Comparison of ENCODE assay signal across 1 cellular context in the genomic region with DNA sequence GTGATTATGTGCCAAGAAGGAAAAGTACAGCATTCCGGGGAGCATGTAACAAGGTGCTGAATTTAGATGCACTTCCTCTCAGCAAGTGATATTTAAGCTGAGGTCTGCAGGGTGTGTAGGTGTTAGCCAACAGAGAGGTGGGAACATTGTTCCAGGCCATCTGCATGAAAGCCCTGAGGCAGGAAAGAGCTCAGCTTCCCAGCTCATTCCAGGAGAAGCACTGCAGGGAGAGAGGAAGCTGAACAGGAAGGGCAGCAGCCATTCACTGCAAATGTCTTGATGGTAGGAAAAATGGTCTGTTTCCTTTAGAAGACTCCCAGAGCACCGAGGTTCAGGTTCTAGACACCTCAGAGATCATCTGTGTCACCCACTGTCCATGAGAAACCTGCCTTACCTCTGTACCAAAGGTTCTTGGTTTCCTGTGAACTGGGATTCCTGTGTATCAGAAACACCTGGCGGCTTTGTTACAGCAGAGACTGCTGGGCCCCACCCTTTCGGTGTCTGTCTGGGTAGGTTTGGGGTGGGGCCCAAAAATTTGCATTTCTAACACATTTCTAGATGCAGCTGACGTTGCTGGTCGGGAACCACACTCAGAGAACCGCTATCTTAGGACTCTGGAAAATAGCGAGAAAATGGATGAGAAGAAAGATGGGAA.
TF ChIP-seq lines count a peak whose summit lies in the region.

No MANE protein-coding gene starts in this region.

TF ChIP-seq in GM23338, 12 proteins besides CTCF, POLR2A, EP300 and RAD21:
- TF ChIP-seq, protein P1, sequence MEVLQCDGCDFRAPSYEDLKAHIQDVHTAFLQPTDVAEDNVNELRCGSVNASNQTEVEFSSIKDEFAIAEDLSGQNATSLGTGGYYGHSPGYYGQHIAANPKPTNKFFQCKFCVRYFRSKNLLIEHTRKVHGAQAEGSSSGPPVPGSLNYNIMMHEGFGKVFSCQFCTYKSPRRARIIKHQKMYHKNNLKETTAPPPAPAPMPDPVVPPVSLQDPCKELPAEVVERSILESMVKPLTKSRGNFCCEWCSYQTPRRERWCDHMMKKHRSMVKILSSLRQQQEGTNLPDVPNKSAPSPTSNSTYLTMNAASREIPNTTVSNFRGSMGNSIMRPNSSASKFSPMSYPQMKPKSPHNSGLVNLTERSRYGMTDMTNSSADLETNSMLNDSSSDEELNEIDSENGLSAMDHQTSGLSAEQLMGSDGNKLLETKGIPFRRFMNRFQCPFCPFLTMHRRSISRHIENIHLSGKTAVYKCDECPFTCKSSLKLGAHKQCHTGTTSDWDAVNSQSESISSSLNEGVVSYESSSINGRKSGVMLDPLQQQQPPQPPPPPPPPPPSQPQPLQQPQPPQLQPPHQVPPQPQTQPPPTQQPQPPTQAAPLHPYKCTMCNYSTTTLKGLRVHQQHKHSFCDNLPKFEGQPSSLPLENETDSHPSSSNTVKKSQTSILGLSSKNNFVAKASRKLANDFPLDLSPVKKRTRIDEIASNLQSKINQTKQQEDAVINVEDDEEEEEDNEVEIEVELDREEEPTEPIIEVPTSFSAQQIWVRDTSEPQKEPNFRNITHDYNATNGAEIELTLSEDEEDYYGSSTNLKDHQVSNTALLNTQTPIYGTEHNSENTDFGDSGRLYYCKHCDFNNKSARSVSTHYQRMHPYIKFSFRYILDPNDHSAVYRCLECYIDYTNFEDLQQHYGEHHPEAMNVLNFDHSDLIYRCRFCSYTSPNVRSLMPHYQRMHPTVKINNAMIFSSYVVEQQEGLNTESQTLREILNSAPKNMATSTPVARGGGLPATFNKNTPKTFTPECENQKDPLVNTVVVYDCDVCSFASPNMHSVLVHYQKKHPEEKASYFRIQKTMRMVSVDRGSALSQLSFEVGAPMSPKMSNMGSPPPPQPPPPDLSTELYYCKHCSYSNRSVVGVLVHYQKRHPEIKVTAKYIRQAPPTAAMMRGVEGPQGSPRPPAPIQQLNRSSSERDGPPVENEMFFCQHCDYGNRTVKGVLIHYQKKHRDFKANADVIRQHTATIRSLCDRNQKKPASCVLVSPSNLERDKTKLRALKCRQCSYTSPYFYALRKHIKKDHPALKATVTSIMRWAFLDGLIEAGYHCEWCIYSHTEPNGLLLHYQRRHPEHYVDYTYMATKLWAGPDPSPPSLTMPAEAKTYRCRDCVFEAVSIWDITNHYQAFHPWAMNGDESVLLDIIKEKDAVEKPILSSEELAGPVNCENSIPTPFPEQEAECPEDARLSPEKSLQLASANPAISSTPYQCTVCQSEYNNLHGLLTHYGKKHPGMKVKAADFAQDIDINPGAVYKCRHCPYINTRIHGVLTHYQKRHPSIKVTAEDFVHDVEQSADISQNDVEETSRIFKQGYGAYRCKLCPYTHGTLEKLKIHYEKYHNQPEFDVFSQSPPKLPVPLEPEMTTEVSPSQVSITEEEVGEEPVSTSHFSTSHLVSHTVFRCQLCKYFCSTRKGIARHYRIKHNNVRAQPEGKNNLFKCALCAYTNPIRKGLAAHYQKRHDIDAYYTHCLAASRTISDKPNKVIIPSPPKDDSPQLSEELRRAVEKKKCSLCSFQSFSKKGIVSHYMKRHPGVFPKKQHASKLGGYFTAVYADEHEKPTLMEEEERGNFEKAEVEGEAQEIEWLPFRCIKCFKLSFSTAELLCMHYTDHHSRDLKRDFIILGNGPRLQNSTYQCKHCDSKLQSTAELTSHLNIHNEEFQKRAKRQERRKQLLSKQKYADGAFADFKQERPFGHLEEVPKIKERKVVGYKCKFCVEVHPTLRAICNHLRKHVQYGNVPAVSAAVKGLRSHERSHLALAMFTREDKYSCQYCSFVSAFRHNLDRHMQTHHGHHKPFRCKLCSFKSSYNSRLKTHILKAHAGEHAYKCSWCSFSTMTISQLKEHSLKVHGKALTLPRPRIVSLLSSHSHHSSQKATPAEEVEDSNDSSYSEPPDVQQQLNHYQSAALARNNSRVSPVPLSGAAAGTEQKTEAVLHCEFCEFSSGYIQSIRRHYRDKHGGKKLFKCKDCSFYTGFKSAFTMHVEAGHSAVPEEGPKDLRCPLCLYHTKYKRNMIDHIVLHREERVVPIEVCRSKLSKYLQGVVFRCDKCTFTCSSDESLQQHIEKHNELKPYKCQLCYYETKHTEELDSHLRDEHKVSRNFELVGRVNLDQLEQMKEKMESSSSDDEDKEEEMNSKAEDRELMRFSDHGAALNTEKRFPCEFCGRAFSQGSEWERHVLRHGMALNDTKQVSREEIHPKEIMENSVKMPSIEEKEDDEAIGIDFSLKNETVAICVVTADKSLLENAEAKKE (CRISPR knock-in tag; IDR thresholded peaks at IDR 0.05): no peak
- TF ChIP-seq EZH2 (IDR thresholded peaks at IDR 0.05; ENCODE audit: low read depth, unreplicated experiment) (no peak), EZH2phosphoT487 (IDR thresholded peaks at IDR 0.05; ENCODE audit: unreplicated experiment) (no peak), ZNF331 (CRISPR knock-in tag; IDR thresholded peaks at IDR 0.05; ENCODE audit: low read depth) (no peak), CREB1 (CRISPR knock-in tag; IDR thresholded peaks at IDR 0.05; ENCODE audit: low read depth) (no peak), ZNF114 (CRISPR knock-in tag; IDR thresholded peaks at IDR 0.05) (no peak), POLR2AphosphoS5 (IDR thresholded peaks at IDR 0.05; ENCODE audit: low read depth) (no peak), NANOG (IDR thresholded peaks at IDR 0.05; ENCODE audit: borderline replicate concordance) (no peak), STAT1 (IDR thresholded peaks at IDR 0.05; ENCODE audit: unreplicated experiment) (no peak), JUNB (IDR thresholded peaks at IDR 0.05; ENCODE audit: unreplicated experiment) (no peak)
- TF ChIP-seq, protein P2, sequence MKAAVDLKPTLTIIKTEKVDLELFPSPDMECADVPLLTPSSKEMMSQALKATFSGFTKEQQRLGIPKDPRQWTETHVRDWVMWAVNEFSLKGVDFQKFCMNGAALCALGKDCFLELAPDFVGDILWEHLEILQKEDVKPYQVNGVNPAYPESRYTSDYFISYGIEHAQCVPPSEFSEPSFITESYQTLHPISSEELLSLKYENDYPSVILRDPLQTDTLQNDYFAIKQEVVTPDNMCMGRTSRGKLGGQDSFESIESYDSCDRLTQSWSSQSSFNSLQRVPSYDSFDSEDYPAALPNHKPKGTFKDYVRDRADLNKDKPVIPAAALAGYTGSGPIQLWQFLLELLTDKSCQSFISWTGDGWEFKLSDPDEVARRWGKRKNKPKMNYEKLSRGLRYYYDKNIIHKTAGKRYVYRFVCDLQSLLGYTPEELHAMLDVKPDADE (IDR thresholded peaks at IDR 0.05): no peak
- TF ChIP-seq, protein P3, sequence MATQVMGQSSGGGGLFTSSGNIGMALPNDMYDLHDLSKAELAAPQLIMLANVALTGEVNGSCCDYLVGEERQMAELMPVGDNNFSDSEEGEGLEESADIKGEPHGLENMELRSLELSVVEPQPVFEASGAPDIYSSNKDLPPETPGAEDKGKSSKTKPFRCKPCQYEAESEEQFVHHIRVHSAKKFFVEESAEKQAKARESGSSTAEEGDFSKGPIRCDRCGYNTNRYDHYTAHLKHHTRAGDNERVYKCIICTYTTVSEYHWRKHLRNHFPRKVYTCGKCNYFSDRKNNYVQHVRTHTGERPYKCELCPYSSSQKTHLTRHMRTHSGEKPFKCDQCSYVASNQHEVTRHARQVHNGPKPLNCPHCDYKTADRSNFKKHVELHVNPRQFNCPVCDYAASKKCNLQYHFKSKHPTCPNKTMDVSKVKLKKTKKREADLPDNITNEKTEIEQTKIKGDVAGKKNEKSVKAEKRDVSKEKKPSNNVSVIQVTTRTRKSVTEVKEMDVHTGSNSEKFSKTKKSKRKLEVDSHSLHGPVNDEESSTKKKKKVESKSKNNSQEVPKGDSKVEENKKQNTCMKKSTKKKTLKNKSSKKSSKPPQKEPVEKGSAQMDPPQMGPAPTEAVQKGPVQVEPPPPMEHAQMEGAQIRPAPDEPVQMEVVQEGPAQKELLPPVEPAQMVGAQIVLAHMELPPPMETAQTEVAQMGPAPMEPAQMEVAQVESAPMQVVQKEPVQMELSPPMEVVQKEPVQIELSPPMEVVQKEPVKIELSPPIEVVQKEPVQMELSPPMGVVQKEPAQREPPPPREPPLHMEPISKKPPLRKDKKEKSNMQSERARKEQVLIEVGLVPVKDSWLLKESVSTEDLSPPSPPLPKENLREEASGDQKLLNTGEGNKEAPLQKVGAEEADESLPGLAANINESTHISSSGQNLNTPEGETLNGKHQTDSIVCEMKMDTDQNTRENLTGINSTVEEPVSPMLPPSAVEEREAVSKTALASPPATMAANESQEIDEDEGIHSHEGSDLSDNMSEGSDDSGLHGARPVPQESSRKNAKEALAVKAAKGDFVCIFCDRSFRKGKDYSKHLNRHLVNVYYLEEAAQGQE (IDR thresholded peaks at IDR 0.05; ENCODE audit: unreplicated experiment): no peak
TF ChIP-seq in GM23338: peak in this region for 0.
